ENCODE assay signal across 16 cellular contexts in the genomic region with DNA sequence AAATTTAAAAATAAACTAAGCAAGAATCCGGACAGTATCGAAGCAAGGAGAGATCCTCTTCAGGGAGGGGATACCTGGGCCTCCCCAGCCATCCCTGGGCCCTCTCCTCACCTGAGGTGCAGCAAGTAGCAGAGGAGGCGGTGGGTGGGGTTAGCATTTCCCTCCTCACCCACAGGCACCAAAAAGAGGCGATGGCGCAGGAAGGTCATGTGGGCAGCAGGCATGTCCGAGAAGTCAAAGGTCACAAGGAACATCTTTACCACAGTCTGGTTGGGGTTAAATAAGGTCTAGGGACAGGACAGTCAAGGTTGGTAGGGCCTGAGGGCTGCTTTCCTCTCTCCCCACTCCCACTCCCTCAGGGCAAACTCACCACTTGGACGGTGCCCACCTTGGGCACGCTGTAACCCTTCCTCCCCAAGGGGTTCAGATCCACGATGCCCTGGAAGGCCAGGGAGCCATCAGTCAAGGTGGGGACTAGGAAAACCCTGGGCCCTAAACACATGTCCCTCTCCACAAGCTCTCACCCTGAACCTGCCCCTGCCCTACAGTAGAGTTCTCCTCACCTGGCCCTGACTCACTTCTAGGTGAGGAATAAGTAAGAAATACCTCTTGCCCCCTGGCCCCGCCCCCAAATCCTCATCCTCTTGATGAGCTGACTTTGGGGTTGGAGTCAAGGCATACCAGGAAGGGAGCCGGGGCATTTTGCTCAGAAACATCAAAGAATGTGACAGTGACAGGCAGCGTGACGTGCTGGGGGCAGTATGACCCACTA. TPM values are rescaled to one million over a fixed set of nuclear protein-coding genes. Genes with fewer than 3 reads are reported as not detected.
A peak's percentile ranks its signal among the peaks of the same experiment; 100 is the strongest.
DNase-seq lines count a peak whose midpoint lies in the region; TF ChIP-seq lines count a peak whose summit lies in the region.
"Had no signal": no experiment of that assay in that cellular context is flagged by ENCODE, and none has a peak within 500 bp of the region (broad histone marks: within the 10 kb centered on the region; RNA-seq: fewer than 3 reads in every experiment).

No MANE protein-coding gene starts in this region.

- H3K36me3 Mint-ChIP-seq in CD14-positive monocyte (peaks cover 52 to 74% of the 10 kb centered on the region in 2 donors), neural crest cell (ENCODE audit: low read depth) (peaks cover 5% of the 10 kb centered on the region)

- H3K4me3 Mint-ChIP-seq in CD14-positive monocyte (no peak overlapping the region), neural crest cell (peak overlapping the region; percentile 55)

- POLR2A ChIA-PET in RWPE1 (lab: Yijun Ruan, JAX; ENCODE audit: low non-redundant PET), result no interaction called here

- H3K27ac Mint-ChIP-seq in CD14-positive monocyte (peak overlapping the region in 5 of 7 donors; percentile 23 to 71 (median 61)), neural crest cell (ENCODE audit: unreplicated experiment) (no peak overlapping the region)

- H3K27me3 Mint-ChIP-seq in CD14-positive monocyte (ENCODE audit: low read depth in 3 of 3) (peaks cover 0 to 3% (median 0%) of the 10 kb centered on the region in 3 donors), neural crest cell (ENCODE audit: low read depth) (no peaks in the 10 kb centered on the region)

- DNase-seq in CD14-positive monocyte (ENCODE audit: low spot score) (no peak), RWPE1 (ENCODE audit: low spot score) (no peak), ecto neural progenitor cell (ENCODE audit: low spot score) (peak; percentile 25), neural crest cell (ENCODE audit: low read depth, low spot score) (no peak), NCI-H1417 (lab: John Stamatoyannopoulos, UW) (no peak), NCI-H187 treated with DMSO at 0.1 percent for 48 hours (lab: John Stamatoyannopoulos, UW) (no peak), NCI-H2196 (lab: John Stamatoyannopoulos, UW; ENCODE audit: unreplicated experiment) (no peak), 8988T (no peak)
- DNase-seq: MV-4-11; NCI-H1436; NCI-H345; NCI-H69; NK-92 treated with Interleukin-12 subunit alpha and Interleukin-12 subunit beta, amount 100 ng/mL, for 24 hours; OCI-M1 had no signal

- CTCF ChIA-PET in RWPE1 (lab: Yijun Ruan, JAX), result no interaction called here

- intact Hi-C loops in CD14-positive monocyte (cut with micrococcal nuclease), result no loop called here

- peaks cover 44% of the 10 kb centered on the region for H3K4me1 Mint-ChIP-seq in CD14-positive monocyte
- H3K4me1 Mint-ChIP-seq in neural crest cell, result peaks cover 41% of the 10 kb centered on the region

- peaks cover 0 to 1% (median 0%) of the 10 kb centered on the region in 7 donors for H3K9me3 Mint-ChIP-seq in CD14-positive monocyte
- no peaks in the 10 kb centered on the region for H3K9me3 Mint-ChIP-seq in neural crest cell

- TF ChIP-seq CTCF in CD14-positive monocyte (IDR thresholded peaks at IDR 0.05), result no peak
- TF ChIP-seq CTCF in RWPE1 (conservative IDR thresholded peaks at IDR 0.05; ENCODE audit: low read depth), result no peak
- TF ChIP-seq CTCF in neural crest cell (conservative IDR thresholded peaks at IDR 0.05), result no peak

- H3K27ac ChIP-seq in RWPE1, result peak overlapping the region; percentile 83
- H3K27ac ChIP-seq: A549, C4-2B had no signal

RNA-seq across cellular contexts. Expression of gene STOML2, which starts 2.8 kb away (rescaled TPM):
- 10 to 100 TPM; 50.3 to 62.0 TPM for polyA plus RNA-seq in CD14-positive monocyte
- 184 and 186 TPM in 2 replicates for total RNA-seq in neural crest cell

RNA-seq across cellular contexts. Expression of gene PIGO, which starts 9.4 kb away (rescaled TPM):
- 10 to 100 TPM; 15.7 to 19.1 TPM for polyA plus RNA-seq in CD14-positive monocyte
- 24.3 and 28.3 TPM in 2 replicates for total RNA-seq in neural crest cell

RNA-seq across cellular contexts. Expression of gene ATOSB, which starts 9.9 kb away (rescaled TPM):
- 10 to 100 TPM; 18.5 to 23.7 TPM for polyA plus RNA-seq in CD14-positive monocyte
- 12.2 and 15.2 TPM in 2 replicates for total RNA-seq in neural crest cell

RNA-seq across cellular contexts. Expression of gene FANCG, which starts 26.0 kb away (rescaled TPM):
- 1 to 10 TPM; 2.0 to 2.5 TPM for polyA plus RNA-seq in CD14-positive monocyte
- 115 and 126 TPM in 2 replicates for total RNA-seq in neural crest cell

RNA-seq across cellular contexts. Expression of gene VCP, which starts 33.3 kb away (rescaled TPM):
- polyA plus RNA-seq in CD14-positive monocyte, result 100 to 1,000 TPM; 130 to 180 TPM
- total RNA-seq in neural crest cell, result 368 and 374 TPM in 2 replicates
